8 cellular contexts compared by ENCODE assay signal in the genomic region with DNA sequence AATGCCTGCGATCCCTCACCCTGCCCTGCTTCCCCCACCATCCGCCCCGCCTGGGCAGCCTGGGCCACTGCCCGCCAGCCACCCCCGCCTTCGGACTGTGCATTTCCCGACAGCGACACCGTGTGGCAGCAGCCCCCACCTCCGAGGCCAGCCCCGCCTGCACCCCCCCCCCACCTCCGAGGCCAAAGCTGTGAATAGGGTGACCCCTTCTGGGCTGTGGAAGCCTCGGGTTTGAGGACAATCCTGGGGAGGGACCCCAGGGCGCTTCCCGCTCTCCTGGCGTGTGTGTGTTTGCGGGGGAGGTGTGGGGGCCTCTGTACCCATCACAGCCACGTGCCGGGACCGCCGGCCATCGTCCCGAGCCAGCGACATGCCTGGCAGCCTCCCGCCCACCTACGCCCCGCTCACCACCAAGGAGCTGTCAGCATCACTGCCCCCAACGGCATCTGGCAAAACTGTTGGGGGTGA.
A peak's percentile ranks its signal among the peaks of the same experiment; 100 is the strongest.
DNase-seq lines count a peak whose midpoint lies in the region; ATAC-seq and TF ChIP-seq lines count a peak whose summit lies in the region.

No MANE protein-coding gene starts in this region.

- H3K9me3 ChIP-seq in iPS DF 6.9 (ENCODE audit: control insufficient read depth, insufficient read depth, low read length), result no peaks in the 10 kb centered on the region

- H3K4me3 ChIP-seq in brain microvascular endothelial cell (ENCODE audit: low read depth, low read length) (no peak overlapping the region), iPS DF 6.9 (ENCODE audit: low read length) (no peak overlapping the region), skin epidermis (no peak overlapping the region)

- TF ChIP-seq CTCF in VCaP (conservative IDR thresholded peaks at IDR 0.05) (peak; percentile 86), brain microvascular endothelial cell (IDR thresholded peaks at IDR 0.05; ENCODE audit: low read depth, low read length, missing control alignments) (peak; percentile 84)

- peaks cover 13% of the 10 kb centered on the region for H3K36me3 ChIP-seq in brain microvascular endothelial cell (replicated peaks)
- no peaks in the 10 kb centered on the region for H3K36me3 ChIP-seq in iPS DF 6.9 (ENCODE audit: control insufficient read depth, insufficient read depth, low read length)

- peak; percentile 50 for ATAC-seq in GM18867 (IDR thresholded peaks at IDR 0.05; ENCODE audit: unreplicated experiment)
- no peak for ATAC-seq in HG03571 (IDR thresholded peaks at IDR 0.05; ENCODE audit: unreplicated experiment)

- H3K4me1 ChIP-seq in iPS DF 6.9 (ENCODE audit: control insufficient read depth, insufficient read depth, low read length), result peaks cover 4% of the 10 kb centered on the region

- no CpG with 5 or more reads among the region's 28 CpGs for WGBS in iPS DF 6.9 (ENCODE audit: insufficient coverage, insufficient read length)

- H3K27ac ChIP-seq in VCaP, result no peak overlapping the region
- no peak overlapping the region for H3K27ac ChIP-seq in brain microvascular endothelial cell
- no peak overlapping the region for H3K27ac ChIP-seq in iPS DF 6.9 (ENCODE audit: low read length)
- H3K27ac ChIP-seq in skin epidermis, result peak overlapping the region in 17 of 21 experiments; percentile 14 to 84 (median 61)

- DNase-seq in ACHN (peak; percentile 82), NCI-H128 (lab: John Stamatoyannopoulos, UW; ENCODE audit: unreplicated experiment) (peak; percentile 25), brain microvascular endothelial cell (peak; percentile 74), iPS DF 6.9 (ENCODE audit: low read depth, low spot score) (peak; percentile 60)

- in situ Hi-C loops in ACHN (cut with HindIII; ENCODE audit: low pct_ligation_motif_present, low pct_unique_long_range_greater_than_20kb, low sequenced_read_pairs), result no loop called here
- in situ Hi-C loops in brain microvascular endothelial cell (cut with HindIII; ENCODE audit: low pct_ligation_motif_present, low sequenced_read_pairs), result no loop called here

- H3K27me3 ChIP-seq in brain microvascular endothelial cell (replicated peaks), result no peaks in the 10 kb centered on the region
- no peaks in the 10 kb centered on the region for H3K27me3 ChIP-seq in iPS DF 6.9 (ENCODE audit: control insufficient read depth, insufficient read depth, low read length)

Comparison
In these comparisons a context has a peak if more than half of its experiments do, and no peak if none do; other contexts are left out.
1. DNase-seq: peak in every context shown above with its lines; median percentile 82 in ACHN; 74 in brain microvascular endothelial cell; 60 in iPS DF 6.9; 25 in NCI-H128.
2. H3K27ac ChIP-seq: peak in skin epidermis (17 of 21); none in VCaP (single experiment), brain microvascular endothelial cell (single experiment) and iPS DF 6.9 (single experiment).